ENCODE assay signal across 1 cellular context in the genomic region with DNA sequence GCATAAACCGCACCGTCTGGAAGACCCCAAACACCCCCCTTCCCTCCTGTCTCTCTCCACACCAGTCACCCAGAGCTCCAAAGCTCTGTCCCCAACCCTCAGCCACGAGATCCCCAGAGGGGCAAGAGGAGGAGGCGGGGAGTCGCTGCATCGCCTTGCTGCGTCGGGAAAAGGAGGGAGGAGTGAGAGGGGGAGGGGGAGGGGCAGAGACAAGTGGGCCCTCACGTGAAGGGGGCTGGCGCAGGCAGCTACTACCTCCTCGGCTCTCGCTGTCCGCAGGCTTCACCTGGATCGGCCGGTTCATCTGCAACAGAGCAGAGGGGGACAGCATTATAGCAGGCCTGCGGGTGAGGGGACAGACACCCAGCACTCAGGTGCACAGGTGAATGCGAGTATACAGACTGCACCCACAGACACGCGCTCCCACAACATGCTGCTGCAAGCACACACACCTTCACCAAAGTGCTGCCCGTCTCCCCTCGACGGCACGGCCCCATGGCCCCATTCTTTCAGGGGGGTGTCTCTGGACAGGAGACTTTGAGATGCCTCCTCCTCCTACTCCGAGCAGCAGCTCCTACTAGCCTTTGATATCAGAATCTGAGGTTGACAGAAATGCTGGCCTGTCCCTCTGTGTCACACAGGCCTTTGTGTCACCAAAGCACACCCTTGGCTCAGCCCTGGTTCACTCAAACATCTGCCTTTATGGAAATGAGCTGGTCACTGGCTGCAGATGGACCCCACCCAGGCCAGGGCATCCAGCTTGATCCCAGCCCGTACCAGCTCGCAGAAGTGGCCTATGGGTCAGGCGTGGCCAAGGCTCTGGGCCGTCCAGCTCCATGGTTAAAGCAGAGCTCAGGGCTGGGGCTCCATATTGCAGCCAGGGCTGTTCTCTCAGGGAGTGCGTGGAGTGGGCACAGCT.
TF ChIP-seq lines count a peak whose summit lies in the region.

No MANE protein-coding gene starts in this region.

TF ChIP-seq in H1, 55 proteins besides CTCF, POLR2A, EP300 and RAD21:
- TF ChIP-seq RXRA (IDR thresholded peaks at IDR 0.05; ENCODE audit: insufficient read depth, low read depth, low read length) (no peak), KDM1A (IDR thresholded peaks at IDR 0.05; ENCODE audit: borderline replicate concordance, low read length) (peak; percentile 61; the same call in 1 of the 2 replicates)
